Comparison of ENCODE assay signal across 27 cellular contexts in the genomic region with DNA sequence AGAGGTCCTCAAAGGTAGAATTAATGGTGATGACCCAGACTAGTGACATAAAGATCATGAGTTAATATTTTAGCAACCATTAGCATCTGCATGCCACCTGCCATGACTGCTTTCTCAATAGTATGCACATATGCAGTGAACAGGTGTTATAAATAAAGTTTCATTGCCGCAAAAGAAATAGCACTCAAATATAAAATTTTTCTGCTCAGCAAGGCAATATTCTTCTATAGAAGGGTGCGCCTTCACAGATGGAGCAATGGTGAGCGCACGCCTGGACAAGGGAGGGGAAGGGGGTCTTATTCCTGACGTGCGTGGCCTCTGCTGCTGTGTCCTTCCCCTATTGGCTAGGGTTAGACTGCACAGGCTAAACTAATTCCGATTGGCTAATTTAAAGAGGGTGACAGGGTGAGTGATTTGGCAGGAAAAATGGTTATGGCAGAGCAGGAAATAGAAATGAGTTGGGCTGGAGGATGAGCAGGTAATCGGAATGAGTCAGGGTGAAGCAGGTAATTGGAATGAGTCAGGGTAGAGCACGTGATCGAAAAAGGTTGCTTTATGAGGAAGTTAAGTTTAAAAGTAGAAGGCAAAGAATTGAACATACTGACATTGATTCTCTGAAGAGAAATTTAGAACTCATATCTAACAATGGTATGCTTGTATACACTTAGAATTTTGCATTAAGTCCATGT.
"Had no signal": no experiment of that assay in that cellular context is flagged by ENCODE, and none has a peak within 500 bp of the region (broad histone marks: within the 10 kb centered on the region; RNA-seq: fewer than 3 reads in every experiment).

No MANE protein-coding gene starts in this region.

- H3K4me3 ChIP-seq: esophagus squamous epithelium, heart right ventricle, lung, mucosa of descending colon, right lobe of liver, testis, transverse colon had no signal

- H3K4me1 Mint-ChIP-seq: activated B cell treated with CpG ODN at 0.5 μM for 24 hours; central memory CD8-positive, alpha-beta T cell; endodermal cell; nephron had no signal

- H3K27me3 ChIP-seq: esophagus squamous epithelium, heart right ventricle, neutrophil, right lobe of liver, testis, transverse colon had no signal

- H3K9me3 ChIP-seq: testis had no signal

- H3K27ac Mint-ChIP-seq: activated B cell treated with CpG ODN at 0.5 μM for 24 hours; activated CD8-positive, alpha-beta T cell treated with anti-CD3 and anti-CD28 coated beads for 36 hours; activated T-helper 17 cell treated with anti-CD3 and anti-CD28 coated beads, Interleukin-2, amount 50 U/mL, for 72 hours; dendritic cell treated with granulocyte-macrophage colony-stimulating factor and Interleukin-4, amounts not matched to agents 40 ng/mL and 50 ng/mL, for 4 days; endodermal cell; nephron; progenitor cell of endocrine pancreas had no signal

- H3K27me3 Mint-ChIP-seq: activated CD8-positive, alpha-beta T cell treated with anti-CD3 and anti-CD28 coated beads for 36 hours; dendritic cell treated with granulocyte-macrophage colony-stimulating factor and Interleukin-4, amounts not matched to agents 40 ng/mL and 50 ng/mL, for 4 days; progenitor cell of endocrine pancreas had no signal

- DNase-seq: activated B cell treated with CpG ODN at 0.5 μM for 24 hours; activated CD4-positive, alpha-beta T cell treated with anti-CD3 and anti-CD28 coated beads, Interleukin-2, amount 50 U/mL, for 1 hour; activated CD8-positive, alpha-beta T cell treated with anti-CD3 and anti-CD28 coated beads for 36 hours; activated gamma-delta T cell treated with Interleukin-2 at 50 U/mL for 16 hours; activated naive CD4-positive, alpha-beta T cell treated with anti-CD3 and anti-CD28 coated beads, Interleukin-2, amount 50 U/mL, for 16 hours; activated T-cell treated with anti-CD3 and anti-CD28 coated beads, Interleukin-2, amount 50 U/mL, for 4 hours; amygdala; endodermal cell; esophagus squamous epithelium; foreskin melanocyte; heart right ventricle; mucosa of descending colon; right lobe of liver; stimulated activated CD4-positive, alpha-beta T cell treated with anti-CD3 and anti-CD28 coated beads, Interleukin-12 subunit alpha, Interleukin-12 subunit beta, amount 100 ng/mL, for 4 hours; stimulated activated CD4-positive, alpha-beta T cell treated with anti-CD3 and anti-CD28 coated beads, Interleukin-4, amount 100 ng/mL, for 1 hour; stimulated activated naive CD8-positive, alpha-beta T cell treated with anti-CD3 and anti-CD28 coated beads, Interleukin-15, Interleukin-2, amounts not matched to agents 100 U/mL and 50 U/mL, for 24 hours; T-helper 2 cell; testis; transverse colon had no signal

- H3K4me3 Mint-ChIP-seq: activated B cell treated with CpG ODN at 0.5 μM for 24 hours; activated CD8-positive, alpha-beta T cell treated with anti-CD3 and anti-CD28 coated beads for 36 hours; activated T-cell treated with anti-CD3 and anti-CD28 coated beads, Interleukin-2, amount 50 U/mL, for 4 hours; activated T-helper 17 cell treated with anti-CD3 and anti-CD28 coated beads, Interleukin-2, amount 50 U/mL, for 72 hours; central memory CD8-positive, alpha-beta T cell; dendritic cell treated with granulocyte-macrophage colony-stimulating factor and Interleukin-4, amounts not matched to agents 40 ng/mL and 50 ng/mL, for 4 days; endodermal cell; nephron had no signal

- H3K27ac ChIP-seq: esophagus squamous epithelium, heart right ventricle, neutrophil, right lobe of liver, testis, transverse colon had no signal

- H3K36me3 ChIP-seq: esophagus squamous epithelium, heart right ventricle, neutrophil, right lobe of liver, transverse colon had no signal

- ATAC-seq: activated CD8-positive, alpha-beta T cell treated with anti-CD3 and anti-CD28 coated beads for 36 hours; activated T-cell treated with anti-CD3 and anti-CD28 coated beads, Interleukin-2, amount 50 U/mL, for 4 hours; activated T-helper 17 cell treated with anti-CD3 and anti-CD28 coated beads, Interleukin-2, amount 50 U/mL, for 72 hours; heart right ventricle; left lobe of liver; right lobe of liver; stimulated activated naive CD8-positive, alpha-beta T cell treated with anti-CD3 and anti-CD28 coated beads, Interleukin-15, Interleukin-2, amounts not matched to agents 100 U/mL and 50 U/mL, for 24 hours had no signal

- H3K4me1 ChIP-seq: esophagus squamous epithelium, heart right ventricle, right lobe of liver, testis, transverse colon had no signal
